ENCODE assay signal across 8 cellular contexts in the genomic region with DNA sequence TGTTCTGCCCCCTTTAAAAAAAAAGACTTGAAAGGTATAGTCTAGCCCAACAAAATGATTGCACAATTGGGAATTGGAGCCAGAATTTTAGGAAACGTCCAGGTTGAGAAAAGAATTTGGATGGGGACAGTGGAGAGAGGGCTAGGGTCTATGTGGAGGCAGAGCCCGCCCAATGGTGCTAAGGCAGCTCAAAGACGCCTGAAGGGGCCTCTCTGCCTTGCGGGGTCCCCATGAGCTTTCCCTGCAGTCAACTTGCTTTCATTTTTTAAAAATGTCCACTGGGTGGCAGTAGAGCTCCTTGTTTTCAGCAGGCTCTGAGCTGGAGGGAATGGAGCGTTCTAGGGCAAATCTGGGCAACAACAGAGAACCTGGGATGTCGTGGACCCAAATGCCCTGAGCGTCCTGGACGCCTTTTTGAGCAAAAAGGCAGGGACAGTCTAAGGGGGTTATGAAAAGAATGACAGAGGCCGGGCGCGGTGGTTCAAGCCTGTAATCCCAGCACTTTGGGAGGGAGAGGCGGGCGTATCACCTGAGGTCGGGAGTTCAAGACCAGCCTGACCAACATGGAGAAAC. TPM values are rescaled to one million over a fixed set of nuclear protein-coding genes. Genes with fewer than 3 reads are reported as not detected.
DNase-seq lines count a peak whose midpoint lies in the region; ATAC-seq and TF ChIP-seq lines count a peak whose summit lies in the region.

No MANE protein-coding gene starts in this region.

- H3K27ac ChIP-seq in SJCRH30 (no peak overlapping the region), ovary (no peak overlapping the region)

- ATAC-seq in GM21367 (IDR thresholded peaks at IDR 0.05; ENCODE audit: unreplicated experiment) (peak; percentile 53), HG03457 (IDR thresholded peaks at IDR 0.05; ENCODE audit: unreplicated experiment) (no peak)

- WGBS in ovary, 3 donors: 18 to 22% (median 21%) methylated on average over 14 of the region's 14 CpGs

- H3K9me3 ChIP-seq in SJCRH30 (replicated peaks) (no peaks in the 10 kb centered on the region), ovary (no peaks in the 10 kb centered on the region)

- H3K27me3 ChIP-seq in SJCRH30 (peaks cover 3% of the 10 kb centered on the region; the same call in 1 of the 2 replicates), ovary (no peaks in the 10 kb centered on the region)

- peak; percentile 33 to 69 (median 56) for TF ChIP-seq CTCF in ovary (IDR thresholded peaks at IDR 0.05)

- TF ChIP-seq POLR2A in ovary (IDR thresholded peaks at IDR 0.05): no peak

- DNase-seq in CD1c-positive myeloid dendritic cell (ENCODE audit: extremely low spot score) (peak; percentile 82), MV-4-11 (lab: John Stamatoyannopoulos, UW) (peak; percentile 61), SJCRH30 (peak; percentile 71 to 93), globus pallidus (ENCODE audit: low spot score) (peak; percentile 77), ovary (peak; percentile 28 to 50 (median 46))
- peak; percentile 38 for DNase-seq in activated naive CD4-positive, alpha-beta T cell treated with anti-CD3 and anti-CD28 coated beads, Interleukin-2, amount 50 U/mL, for 16 hours

- intact Hi-C loops in ovary (cut with DNase I): loop anchor here in 1 of 4 donors (5.0 kb wide), 1 partner anchor 163 kb away; no protein-coding TSS in a partner anchor

- no peak for TF ChIP-seq EP300 in ovary (IDR thresholded peaks at IDR 0.05)

- H3K4me1 ChIP-seq in SJCRH30: no peaks in the 10 kb centered on the region
- no peaks in the 10 kb centered on the region for H3K4me1 ChIP-seq in ovary (ENCODE audit: insufficient read depth)

- H3K4me3 ChIP-seq in SJCRH30 (no peak overlapping the region), ovary (no peak overlapping the region)

- H3K36me3 ChIP-seq in SJCRH30: no peaks in the 10 kb centered on the region
- no peaks in the 10 kb centered on the region for H3K36me3 ChIP-seq in ovary

RNA-seq across cellular contexts. Expression of a gene that starts 40.2 kb away (rescaled TPM):
- total RNA-seq in SJCRH30 (2014; rRNA removed; shearing (Covaris generic)): 18.1 and 20.9 TPM in 2 replicates
- total RNA-seq in ovary: 10 to 100 TPM; 52.3 to 85.4 (median 67.8) TPM
- polyA plus RNA-seq in ovary: 10 to 100 TPM; 67.4 to 96.2 TPM
